26 cellular contexts compared by ENCODE assay signal in genomic region chr2:39693275-39693674, GRCh38. TPM values are rescaled to one million over a fixed set of nuclear protein-coding genes. Genes with fewer than 3 reads are reported as not detected.
"Had no signal": no experiment of that assay in that cellular context is flagged by ENCODE, and none has a peak within 500 bp of the region (broad histone marks: within the 10 kb centered on the region; RNA-seq: fewer than 3 reads in every experiment).

No MANE protein-coding gene starts in this region.

- H3K4me3 Mint-ChIP-seq: naive B cell; natural killer cell; stimulated activated naive B cell treated with anti-CD40 and anti-IgM and Interleukin-4, amounts not matched to agents 10 μg/mL and 1 μg/mL and 100 μg/mL, for 72 hours had no signal

- ATAC-seq: left cardiac atrium; left lung; lower lobe of right lung; natural killer cell; right cardiac atrium; sciatic nerve; stimulated activated naive B cell treated with anti-CD40 and anti-IgM and Interleukin-4, amounts not matched to agents 10 μg/mL and 1 μg/mL and 100 μg/mL, for 72 hours; stimulated activated naive CD8-positive, alpha-beta T cell treated with anti-CD3 and anti-CD28 coated beads, Interleukin-15, Interleukin-2, amounts not matched to agents 100 U/mL and 50 U/mL, for 24 hours; upper lobe of right lung had no signal

- H3K4me1 Mint-ChIP-seq: naive B cell; natural killer cell; stimulated activated naive B cell treated with anti-CD40 and anti-IgM and Interleukin-4, amounts not matched to agents 10 μg/mL and 1 μg/mL and 100 μg/mL, for 72 hours had no signal

- H3K36me3 Mint-ChIP-seq: natural killer cell had no signal

- H3K27ac Mint-ChIP-seq: natural killer cell; stimulated activated naive B cell treated with anti-CD40 and anti-IgM and Interleukin-4, amounts not matched to agents 10 μg/mL and 1 μg/mL and 100 μg/mL, for 72 hours had no signal

- DNase-seq: hippocampal formation; kidney glomerular epithelial cell; left cardiac atrium; left lung; lower lobe of right lung; mammary epithelial cell; mesenchymal stem cell; naive B cell; natural killer cell; ovary; posterior cingulate gyrus; retina; right cardiac atrium; stimulated activated CD4-positive, alpha-beta T cell treated with anti-CD3 and anti-CD28 coated beads, Interleukin-12 subunit alpha, Interleukin-12 subunit beta, amount 100 ng/mL, for 4 hours; stimulated activated CD4-positive, alpha-beta T cell treated with anti-CD3 and anti-CD28 coated beads, Interleukin-15, amount 100 ng/mL, for 24 hours; stimulated activated CD4-positive, alpha-beta T cell treated with anti-CD3 and anti-CD28 coated beads, Interleukin-2, amount 100 ng/mL, for 24 hours; stimulated activated CD4-positive, alpha-beta T cell treated with anti-CD3 and anti-CD28 coated beads, Interleukin-4, amount 100 ng/mL, for 1 hour; stimulated activated naive B cell treated with anti-CD40 and anti-IgM and Interleukin-4, amounts not matched to agents 10 μg/mL and 1 μg/mL and 100 μg/mL, for 72 hours; stimulated activated naive CD8-positive, alpha-beta T cell treated with anti-CD3 and anti-CD28 coated beads, Interleukin-15, Interleukin-2, amounts not matched to agents 100 U/mL and 50 U/mL, for 24 hours; stomach; testis; thyroid gland; transverse colon; upper lobe of right lung had no signal

RNA-seq across cellular contexts. Expression of gene TMEM178A, which starts 27.6 kb away (rescaled TPM):
- total RNA-seq: mononuclear cell had no signal
